In the genomic region with DNA sequence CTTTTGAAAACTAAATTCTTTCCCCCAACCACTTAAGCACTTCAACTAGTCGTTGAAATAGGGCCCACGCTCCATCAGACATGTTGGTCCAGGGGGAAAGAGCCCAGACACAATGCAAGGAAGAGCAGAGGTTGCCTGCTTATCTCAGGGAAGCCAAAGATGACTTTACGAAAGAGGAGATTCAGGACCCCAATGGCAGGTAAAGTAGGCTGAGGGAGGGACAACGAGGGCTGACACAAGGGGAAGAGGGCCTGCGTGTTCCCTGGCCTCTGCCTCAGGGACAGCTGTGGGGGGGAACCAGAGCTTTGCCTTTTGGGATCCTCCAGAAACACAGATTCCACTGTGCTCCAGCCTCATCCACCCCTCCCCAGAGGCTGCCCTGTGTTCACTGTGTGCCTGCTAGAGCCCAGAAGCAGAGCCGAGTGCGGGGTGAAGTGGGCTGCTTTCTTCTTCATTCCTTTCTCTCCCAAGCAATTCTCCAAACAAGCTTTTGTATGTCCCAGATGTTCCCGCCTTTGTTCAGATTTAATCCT, we compare ENCODE assay signal across 24 cellular contexts.
"Had no signal": no experiment of that assay in that cellular context is flagged by ENCODE, and none has a peak within 500 bp of the region (broad histone marks: within the 10 kb centered on the region; RNA-seq: fewer than 3 reads in every experiment).

No MANE protein-coding gene starts in this region.

- H3K27ac ChIP-seq: cardiac muscle cell, coronary artery, heart left ventricle, skin epidermis, thyroid gland, upper lobe of right lung had no signal

- H3K4me3 Mint-ChIP-seq: activated CD4-positive, alpha-beta memory T cell treated with anti-CD3 and anti-CD28 coated beads, Interleukin-2, amount 10 ng/mL, durations not matched to agents 7 days and 5 days; activated CD4-positive, alpha-beta T cell treated with anti-CD3 and anti-CD28 coated beads, Interleukin-2, amount 10 ng/mL, durations not matched to agents 7 days and 5 days; brain; natural killer cell; stimulated activated effector memory CD8-positive, alpha-beta T cell treated with anti-CD3 and anti-CD28 coated beads, Interleukin-12 subunit alpha, Interleukin-12 subunit beta, amount 100 ng/mL, for 72 hours; stimulated activated naive CD8-positive, alpha-beta T cell treated with anti-CD3 and anti-CD28 coated beads, Interleukin-15, Interleukin-2, amounts not matched to agents 100 ng/mL and 50 ng/mL, for 24 hours had no signal

- H3K36me3 Mint-ChIP-seq: activated naive CD4-positive, alpha-beta T cell treated with anti-CD3 and anti-CD28 coated beads, Interleukin-2, amount 50 U/mL, for 72 hours; brain; natural killer cell; stimulated activated effector memory CD8-positive, alpha-beta T cell treated with anti-CD3 and anti-CD28 coated beads, Interleukin-12 subunit alpha, Interleukin-12 subunit beta, amount 100 ng/mL, for 72 hours had no signal

- H3K9me3 Mint-ChIP-seq: activated CD4-positive, alpha-beta memory T cell treated with anti-CD3 and anti-CD28 coated beads, Interleukin-2, amount 10 ng/mL, durations not matched to agents 7 days and 5 days; natural killer cell had no signal

- H3K27me3 ChIP-seq: thyroid gland had no signal

- H3K36me3 ChIP-seq: cardiac muscle cell, heart left ventricle, thyroid gland, upper lobe of right lung had no signal

- H3K9me3 ChIP-seq: thyroid gland, upper lobe of right lung had no signal

- ATAC-seq: activated naive CD4-positive, alpha-beta T cell treated with anti-CD3 and anti-CD28 coated beads, Interleukin-2, amount 50 U/mL, for 72 hours; heart left ventricle; natural killer cell; sciatic nerve; stimulated activated effector memory CD8-positive, alpha-beta T cell treated with anti-CD3 and anti-CD28 coated beads, Interleukin-12 subunit alpha, Interleukin-12 subunit beta, amount 100 ng/mL, for 72 hours; upper lobe of right lung had no signal

- DNase-seq: activated CD4-positive, alpha-beta memory T cell treated with anti-CD3 and anti-CD28 coated beads, Interleukin-2, amount 10 ng/mL, durations not matched to agents 7 days and 5 days; activated CD4-positive, alpha-beta T cell treated with anti-CD3 and anti-CD28 coated beads, Interleukin-2, amount 10 ng/mL, durations not matched to agents 7 days and 5 days; activated CD4-positive, CD25-positive, alpha-beta regulatory T cell treated with anti-CD3 and anti-CD28 coated beads, Interleukin-2, amount 50 U/mL, for 72 hours; activated naive CD4-positive, alpha-beta T cell; activated T-cell treated with anti-CD3 and anti-CD28 coated beads, Interleukin-2, amount 50 U/mL, for 48 hours; aorta; cerebellar nuclear complex; foreskin fibroblast; heart left ventricle; natural killer cell; stimulated activated CD4-positive, alpha-beta T cell treated with anti-CD3 and anti-CD28 coated beads, Interleukin-12 subunit alpha, Interleukin-12 subunit beta, amount 100 ng/mL, for 4 hours; stimulated activated CD4-positive, alpha-beta T cell treated with anti-CD3 and anti-CD28 coated beads, Interleukin-4, amount 100 ng/mL, for 24 hours; T-helper 1 cell; thyroid gland; upper lobe of right lung had no signal

- H3K4me3 ChIP-seq: cardiac muscle cell, coronary artery, heart left ventricle, skin epidermis, thyroid gland, upper lobe of right lung had no signal

- H3K4me1 Mint-ChIP-seq: activated CD4-positive, alpha-beta memory T cell treated with anti-CD3 and anti-CD28 coated beads, Interleukin-2, amount 10 ng/mL, durations not matched to agents 7 days and 5 days; activated CD4-positive, alpha-beta T cell treated with anti-CD3 and anti-CD28 coated beads, Interleukin-2, amount 10 ng/mL, durations not matched to agents 7 days and 5 days; natural killer cell; stimulated activated effector memory CD8-positive, alpha-beta T cell treated with anti-CD3 and anti-CD28 coated beads, Interleukin-12 subunit alpha, Interleukin-12 subunit beta, amount 100 ng/mL, for 72 hours had no signal

- H3K27ac Mint-ChIP-seq: activated CD4-positive, alpha-beta memory T cell treated with anti-CD3 and anti-CD28 coated beads, Interleukin-2, amount 10 ng/mL, durations not matched to agents 7 days and 5 days; activated CD4-positive, alpha-beta T cell treated with anti-CD3 and anti-CD28 coated beads, Interleukin-2, amount 10 ng/mL, durations not matched to agents 7 days and 5 days; activated naive CD4-positive, alpha-beta T cell treated with anti-CD3 and anti-CD28 coated beads, Interleukin-2, amount 50 U/mL, for 72 hours; natural killer cell; stimulated activated effector memory CD8-positive, alpha-beta T cell treated with anti-CD3 and anti-CD28 coated beads, Interleukin-12 subunit alpha, Interleukin-12 subunit beta, amount 100 ng/mL, for 72 hours; stimulated activated naive CD8-positive, alpha-beta T cell treated with anti-CD3 and anti-CD28 coated beads, Interleukin-15, Interleukin-2, amounts not matched to agents 100 ng/mL and 50 ng/mL, for 24 hours had no signal

- FAIRE-seq: endothelial cell of umbilical vein had no signal

- H3K4me1 ChIP-seq: heart left ventricle, thyroid gland, upper lobe of right lung had no signal
